In genomic region chr11:76797341-76798201, GRCh38 we compare ENCODE assay signal across 1 cellular context.
TF ChIP-seq lines count a peak whose summit lies in the region.

No MANE protein-coding gene starts in this region.

TF ChIP-seq in IMR-90, 13 proteins besides CTCF, POLR2A, EP300 and RAD21:
- TF ChIP-seq MAFK (IDR thresholded peaks at IDR 0.05; ENCODE audit: low read depth, low read length) (no peak), RFX5 (IDR thresholded peaks at IDR 0.05; ENCODE audit: low read depth, low read length) (no peak), CEBPB (IDR thresholded peaks at IDR 0.05; ENCODE audit: low read depth, low read length) (no peak), MAZ (IDR thresholded peaks at IDR 0.05; ENCODE audit: borderline replicate concordance, low read depth, low read length) (no peak), FOS (IDR thresholded peaks at IDR 0.05; ENCODE audit: low read depth, low read length) (no peak), CHD1 (IDR thresholded peaks at IDR 0.05; ENCODE audit: low read depth, low read length) (no peak)
